In the genomic region with DNA sequence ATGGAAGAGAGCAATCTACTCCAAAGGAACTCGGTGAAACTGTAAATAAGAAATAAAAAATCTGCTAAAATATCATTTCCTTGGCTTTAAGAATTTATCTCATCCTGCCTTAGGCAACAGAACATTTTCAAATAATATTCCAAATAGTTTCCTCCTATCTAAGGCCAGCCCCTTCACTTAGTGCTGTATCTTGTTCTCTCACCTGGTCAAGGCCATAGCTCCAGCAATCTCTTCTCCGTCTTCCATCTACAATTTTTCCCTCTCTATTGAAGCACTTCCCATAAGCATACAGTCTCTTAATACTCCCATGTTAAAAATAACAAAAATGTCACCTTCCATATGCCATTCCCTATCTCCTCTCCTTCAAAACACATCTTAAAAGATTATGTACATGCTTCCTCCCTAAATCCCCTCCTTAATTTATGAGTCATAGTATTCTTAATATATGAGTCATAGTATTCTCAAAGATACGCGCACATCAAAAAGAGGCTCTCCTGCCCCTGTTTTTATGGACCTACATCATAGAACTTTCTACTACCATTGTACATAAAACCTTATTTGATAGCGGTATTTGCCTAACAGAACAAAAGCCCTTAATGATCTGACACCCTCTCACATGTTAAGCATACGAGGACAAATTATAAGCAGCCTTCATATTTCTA, we compare ENCODE assay signal across 1 cellular context.
TF ChIP-seq lines count a peak whose summit lies in the region.

No MANE protein-coding gene starts in this region.

TF ChIP-seq in HEK293, 187 proteins besides CTCF, POLR2A, EP300 and RAD21 (continued from another document and continues in another):
- TF ChIP-seq ZNF692 (tag by site-specific recombination; IDR thresholded peaks at IDR 0.05) (no peak), ZNF776 (tag by site-specific recombination; IDR thresholded peaks at IDR 0.05; ENCODE audit: borderline replicate concordance) (no peak), ZNF391 (tag by site-specific recombination; IDR thresholded peaks at IDR 0.05; ENCODE audit: borderline replicate concordance, low read depth) (no peak), ZNF792 (tag by site-specific recombination; IDR thresholded peaks at IDR 0.05) (no peak), ZSCAN23 (tag by site-specific recombination; IDR thresholded peaks at IDR 0.05) (no peak), ZNF404 (tag by site-specific recombination; IDR thresholded peaks at IDR 0.05) (no peak), SALL2 (tag by site-specific recombination; IDR thresholded peaks at IDR 0.05; ENCODE audit: borderline replicate concordance) (no peak), HIC1 (tag by site-specific recombination; IDR thresholded peaks at IDR 0.05) (peak; percentile 50), ZNF19 (tag by site-specific recombination; IDR thresholded peaks at IDR 0.05; ENCODE audit: low read depth) (no peak), ZNF23 (tag by site-specific recombination; IDR thresholded peaks at IDR 0.05; ENCODE audit: borderline replicate concordance) (no peak), ZNF600 (tag by site-specific recombination; IDR thresholded peaks at IDR 0.05) (no peak), SP7 (tag by site-specific recombination; IDR thresholded peaks at IDR 0.05) (peak; percentile 45; the same call in 1 of the 2 replicates), PRDM6 (tag by site-specific recombination; IDR thresholded peaks at IDR 0.05) (no peak), ZNF48 (tag by site-specific recombination; IDR thresholded peaks at IDR 0.05) (no peak), ZNF138 (tag by site-specific recombination; IDR thresholded peaks at IDR 0.05; ENCODE audit: borderline replicate concordance) (no peak), ZNF76 (tag by site-specific recombination; IDR thresholded peaks at IDR 0.05; ENCODE audit: borderline replicate concordance, low read depth) (no peak), YY1 (tag by site-specific recombination; IDR thresholded peaks at IDR 0.05) (no peak), ZNF223 (tag by site-specific recombination; IDR thresholded peaks at IDR 0.05) (no peak), ZNF324 (tag by site-specific recombination; IDR thresholded peaks at IDR 0.05) (no peak), MEIS1 (CRISPR knock-in tag; IDR thresholded peaks at IDR 0.05; ENCODE audit: borderline replicate concordance) (no peak), ZNF549 (tag by site-specific recombination; IDR thresholded peaks at IDR 0.05) (no peak), ZNF350 (tag by site-specific recombination; IDR thresholded peaks at IDR 0.05) (0 out of 2 replicates have a peak, but pooled peaks have one; percentile 44), ZNF335 (tag by site-specific recombination; conservative IDR thresholded peaks at IDR 0.05) (no peak), KLF7 (tag by site-specific recombination; IDR thresholded peaks at IDR 0.05; ENCODE audit: borderline replicate concordance) (no peak), ZNF423 (tag by site-specific recombination; IDR thresholded peaks at IDR 0.05) (no peak), ZNF184 (tag by site-specific recombination; IDR thresholded peaks at IDR 0.05) (peak; percentile 67; the same call in 1 of the 2 replicates), ZNF280D (tag by site-specific recombination; IDR thresholded peaks at IDR 0.05) (no peak), BCL11A (tag by site-specific recombination; IDR thresholded peaks at IDR 0.05; ENCODE audit: low read depth) (no peak), ZNF521 (tag by site-specific recombination; IDR thresholded peaks at IDR 0.05) (no peak), ZNF146 (tag by site-specific recombination; IDR thresholded peaks at IDR 0.05) (no peak), ZNF623 (tag by site-specific recombination; IDR thresholded peaks at IDR 0.05) (no peak), GLI2 (tag by site-specific recombination; IDR thresholded peaks at IDR 0.05; ENCODE audit: borderline replicate concordance, low read depth) (no peak), REST (tag by site-specific recombination; IDR thresholded peaks at IDR 0.05) (no peak), ZBTB20 (tag by site-specific recombination; IDR thresholded peaks at IDR 0.05) (no peak), MZF1 (tag by site-specific recombination; IDR thresholded peaks at IDR 0.05; ENCODE audit: borderline replicate concordance) (peak; percentile 23; the same call in 1 of the 2 replicates), ZNF274 (IDR thresholded peaks at IDR 0.05; ENCODE audit: low read length) (no peak), ZNF274 (tag by site-specific recombination; IDR thresholded peaks at IDR 0.05; ENCODE audit: borderline replicate concordance) (no peak), ZNF610 (tag by site-specific recombination; IDR thresholded peaks at IDR 0.05; ENCODE audit: borderline replicate concordance) (no peak), ZFP69B (tag by site-specific recombination; IDR thresholded peaks at IDR 0.05) (no peak)
- TF ChIP-seq, protein P1, sequence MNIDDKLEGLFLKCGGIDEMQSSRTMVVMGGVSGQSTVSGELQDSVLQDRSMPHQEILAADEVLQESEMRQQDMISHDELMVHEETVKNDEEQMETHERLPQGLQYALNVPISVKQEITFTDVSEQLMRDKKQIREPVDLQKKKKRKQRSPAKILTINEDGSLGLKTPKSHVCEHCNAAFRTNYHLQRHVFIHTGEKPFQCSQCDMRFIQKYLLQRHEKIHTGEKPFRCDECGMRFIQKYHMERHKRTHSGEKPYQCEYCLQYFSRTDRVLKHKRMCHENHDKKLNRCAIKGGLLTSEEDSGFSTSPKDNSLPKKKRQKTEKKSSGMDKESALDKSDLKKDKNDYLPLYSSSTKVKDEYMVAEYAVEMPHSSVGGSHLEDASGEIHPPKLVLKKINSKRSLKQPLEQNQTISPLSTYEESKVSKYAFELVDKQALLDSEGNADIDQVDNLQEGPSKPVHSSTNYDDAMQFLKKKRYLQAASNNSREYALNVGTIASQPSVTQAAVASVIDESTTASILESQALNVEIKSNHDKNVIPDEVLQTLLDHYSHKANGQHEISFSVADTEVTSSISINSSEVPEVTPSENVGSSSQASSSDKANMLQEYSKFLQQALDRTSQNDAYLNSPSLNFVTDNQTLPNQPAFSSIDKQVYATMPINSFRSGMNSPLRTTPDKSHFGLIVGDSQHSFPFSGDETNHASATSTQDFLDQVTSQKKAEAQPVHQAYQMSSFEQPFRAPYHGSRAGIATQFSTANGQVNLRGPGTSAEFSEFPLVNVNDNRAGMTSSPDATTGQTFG (tag by site-specific recombination; IDR thresholded peaks at IDR 0.05; ENCODE audit: borderline replicate concordance) = no peak
- TF ChIP-seq, protein P2, sequence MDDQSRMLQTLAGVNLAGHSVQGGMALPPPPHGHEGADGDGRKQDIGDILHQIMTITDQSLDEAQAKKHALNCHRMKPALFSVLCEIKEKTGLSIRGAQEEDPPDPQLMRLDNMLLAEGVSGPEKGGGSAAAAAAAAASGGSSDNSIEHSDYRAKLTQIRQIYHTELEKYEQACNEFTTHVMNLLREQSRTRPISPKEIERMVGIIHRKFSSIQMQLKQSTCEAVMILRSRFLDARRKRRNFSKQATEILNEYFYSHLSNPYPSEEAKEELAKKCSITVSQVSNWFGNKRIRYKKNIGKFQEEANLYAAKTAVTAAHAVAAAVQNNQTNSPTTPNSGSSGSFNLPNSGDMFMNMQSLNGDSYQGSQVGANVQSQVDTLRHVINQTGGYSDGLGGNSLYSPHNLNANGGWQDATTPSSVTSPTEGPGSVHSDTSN (CRISPR knock-in tag; IDR thresholded peaks at IDR 0.05) = no peak
- TF ChIP-seq, protein P3, sequence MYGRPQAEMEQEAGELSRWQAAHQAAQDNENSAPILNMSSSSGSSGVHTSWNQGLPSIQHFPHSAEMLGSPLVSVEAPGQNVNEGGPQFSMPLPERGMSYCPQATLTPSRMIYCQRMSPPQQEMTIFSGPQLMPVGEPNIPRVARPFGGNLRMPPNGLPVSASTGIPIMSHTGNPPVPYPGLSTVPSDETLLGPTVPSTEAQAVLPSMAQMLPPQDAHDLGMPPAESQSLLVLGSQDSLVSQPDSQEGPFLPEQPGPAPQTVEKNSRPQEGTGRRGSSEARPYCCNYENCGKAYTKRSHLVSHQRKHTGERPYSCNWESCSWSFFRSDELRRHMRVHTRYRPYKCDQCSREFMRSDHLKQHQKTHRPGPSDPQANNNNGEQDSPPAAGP (tag by site-specific recombination; IDR thresholded peaks at IDR 0.05) = peak; percentile 72
